Comparison of ENCODE assay signal across 8 cellular contexts in the genomic region with DNA sequence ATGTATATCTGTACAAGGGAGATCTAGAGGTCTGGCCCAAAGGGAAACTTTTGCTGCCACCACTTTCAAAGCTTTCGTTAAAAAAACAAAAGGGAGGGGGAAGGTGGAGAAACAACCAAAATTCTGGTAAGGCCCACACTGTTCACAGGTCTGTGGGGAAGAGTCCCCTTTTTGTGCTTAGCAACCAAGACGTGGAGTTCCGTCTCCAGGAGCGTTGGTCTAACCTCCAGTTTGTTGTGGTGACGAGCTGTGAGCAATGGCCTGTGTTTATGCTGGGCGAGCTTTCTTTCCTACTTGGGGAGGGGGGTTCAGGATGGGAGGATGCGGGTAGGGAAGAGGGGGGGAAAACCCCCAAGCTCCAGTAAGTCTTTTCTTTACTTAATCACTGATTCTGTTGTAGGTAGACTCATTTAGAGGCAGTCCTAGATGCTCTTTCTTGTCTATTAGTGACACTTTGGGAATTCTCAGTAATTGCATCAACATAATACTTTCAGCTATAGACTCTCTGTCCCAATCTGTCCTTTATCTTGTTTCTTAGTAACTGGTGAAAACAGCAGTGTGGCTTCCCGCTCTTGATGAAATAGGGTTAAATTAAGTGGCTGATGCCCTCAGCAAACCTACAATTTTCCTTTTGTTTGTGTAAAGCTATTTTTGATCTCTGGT. TPM values are rescaled to one million over a fixed set of nuclear protein-coding genes. Genes with fewer than 3 reads are reported as not detected.
A peak's percentile ranks its signal among the peaks of the same experiment; 100 is the strongest.
DNase-seq lines count a peak whose midpoint lies in the region; ATAC-seq and TF ChIP-seq lines count a peak whose summit lies in the region.

No MANE protein-coding gene starts in this region.

- H3K36me3 ChIP-seq in esophagus muscularis mucosa = no peaks in the 10 kb centered on the region
- H3K36me3 ChIP-seq in osteoblast (ENCODE audit: insufficient read depth, low read length) = peaks cover 3% of the 10 kb centered on the region

- no peak for TF ChIP-seq POLR2A in esophagus muscularis mucosa (IDR thresholded peaks at IDR 0.05; ENCODE audit: low read depth)

- DNase-seq in NOMO-1 treated with DMSO at 0.1 percent for 48 hours (lab: John Stamatoyannopoulos, UW; ENCODE audit: unreplicated experiment) (peak; percentile 53), esophagus muscularis mucosa (ENCODE audit: extremely low spot score) (no peak), osteoblast (ENCODE audit: insufficient read length, low spot score, missing footprints) (peak; percentile 85), type B pancreatic cell (ENCODE audit: extremely low spot score, unreplicated experiment) (no peak), NCI-H345 treated with DMSO at 0.1 percent for 48 hours (lab: John Stamatoyannopoulos, UW; ENCODE audit: unreplicated experiment) (no peak)
- peak; percentile 77 for DNase-seq in activated CD8-positive, alpha-beta memory T cell treated with anti-CD3 and anti-CD28 coated beads, Interleukin-2, amount 50 U/mL, for 48 hours

- H3K4me1 ChIP-seq in esophagus muscularis mucosa (peaks cover 47 to 64% (median 58%) of the 10 kb centered on the region in 4 donors), osteoblast (ENCODE audit: insufficient read depth, low read length) (peaks cover 26% of the 10 kb centered on the region)

- H3K4me1 Mint-ChIP-seq in type B pancreatic cell (ENCODE audit: unreplicated experiment) = peaks cover 42% of the 10 kb centered on the region

- H3K9me3 Mint-ChIP-seq in type B pancreatic cell = no peaks in the 10 kb centered on the region

- H3K36me3 Mint-ChIP-seq in type B pancreatic cell = no peaks in the 10 kb centered on the region

- H3K4me3 Mint-ChIP-seq in type B pancreatic cell = peak overlapping the region; percentile 97

- peaks cover 60% of the 10 kb centered on the region for H3K79me2 ChIP-seq in osteoblast (ENCODE audit: insufficient read depth, low read length)

- TF ChIP-seq CTCF in esophagus muscularis mucosa (IDR thresholded peaks at IDR 0.05) (no peak), osteoblast (IDR thresholded peaks at IDR 0.05; ENCODE audit: extremely low read depth, low read depth, low read length) (no peak), type B pancreatic cell (conservative IDR thresholded peaks at IDR 0.05) (no peak)

- H4K20me1 ChIP-seq in osteoblast (ENCODE audit: insufficient read depth, low read length) = peaks cover 51% of the 10 kb centered on the region

- peak overlapping the region; percentile 95 for H3K4me2 ChIP-seq in osteoblast (ENCODE audit: insufficient read depth, low read length)

- intact Hi-C loops in esophagus muscularis mucosa (cut with DNase I) = no loop called here

- 2% methylated on average over 8 of the region's 8 CpGs for WGBS in esophagus muscularis mucosa

- peak overlapping the region; percentile 90 to 98 (median 94) for H3K27ac ChIP-seq in esophagus muscularis mucosa (replicated peaks in 1 of 4)
- H3K27ac ChIP-seq in osteoblast (ENCODE audit: low read depth, low read length) = peak overlapping the region; percentile 92

- no peak for TF ChIP-seq EP300 in esophagus muscularis mucosa (IDR thresholded peaks at IDR 0.05)

- H3K4me3 ChIP-seq in esophagus muscularis mucosa (peak overlapping the region; percentile 74 to 97 (median 84)), osteoblast (ENCODE audit: insufficient read depth, low read length) (peak overlapping the region; percentile 98)

- H3K9me3 ChIP-seq in esophagus muscularis mucosa (no peaks in the 10 kb centered on the region), osteoblast (ENCODE audit: low read depth, low read length) (no peaks in the 10 kb centered on the region)

- no peaks in the 10 kb centered on the region for H3K27me3 Mint-ChIP-seq in type B pancreatic cell

- ATAC-seq in GM18498 (IDR thresholded peaks at IDR 0.05; ENCODE audit: unreplicated experiment) (peak; percentile 26), HG02642 (IDR thresholded peaks at IDR 0.05; ENCODE audit: poor library complexity, unreplicated experiment) (peak; percentile 35)

- no peaks in the 10 kb centered on the region for H3K27me3 ChIP-seq in esophagus muscularis mucosa
- H3K27me3 ChIP-seq in osteoblast (ENCODE audit: insufficient read depth, low read length) = no peaks in the 10 kb centered on the region

- H3K27ac Mint-ChIP-seq in type B pancreatic cell = peak overlapping the region; percentile 98

- H2AFZ ChIP-seq in osteoblast (ENCODE audit: low read length) = peak overlapping the region; percentile 73

RNA-seq across cellular contexts. Expression of gene HIPK1, which starts 1.5 kb away (rescaled TPM):
- total RNA-seq in esophagus muscularis mucosa (10 to 100 TPM; 60.6 to 89.9 (median 76.5) TPM), osteoblast (22.7 and 23.9 TPM in 2 replicates), type B pancreatic cell (ENCODE audit: low replicate concordance) (49.9 and 62.0 TPM in 2 replicates)

RNA-seq across cellular contexts. Expression of gene DCLRE1B, which starts 25.5 kb away (rescaled TPM):
- 1 to 10 TPM; 4.2 to 8.8 (median 5.5) TPM for total RNA-seq in esophagus muscularis mucosa
- total RNA-seq in osteoblast = 3.6 and 4.7 TPM in 2 replicates
- total RNA-seq in type B pancreatic cell (ENCODE audit: low replicate concordance) = 5.7 and 16.0 TPM in 2 replicates

RNA-seq across cellular contexts. Expression of gene AP4B1, which starts 26.0 kb away (rescaled TPM):
- total RNA-seq in esophagus muscularis mucosa = 10 to 100 TPM in 1 of 4 donors, 1 to 10 TPM in 3; 5.9 to 13.7 (median 6.0) TPM
- total RNA-seq in osteoblast = 14.1 and 15.9 TPM in 2 replicates
- 13.5 and 22.4 TPM in 2 replicates for total RNA-seq in type B pancreatic cell (ENCODE audit: low replicate concordance)

RNA-seq across cellular contexts. Expression of gene BCL2L15, which starts 43.2 kb away (rescaled TPM):
- 1 to 10 TPM in 1 of 4 donors, under 1 TPM in 2, not detected in 1; 0.11 to 1.7 (median 0.78) TPM for total RNA-seq in esophagus muscularis mucosa
- 0.29 and 0.36 TPM in 2 replicates for total RNA-seq in osteoblast
- 1.2 TPM in 2 replicates for total RNA-seq in type B pancreatic cell (ENCODE audit: low replicate concordance)

RNA-seq across cellular contexts. Expression of gene OLFML3, which starts 48.6 kb away (rescaled TPM):
- total RNA-seq in esophagus muscularis mucosa (100 to 1,000 TPM in 1 of 4 donors, 10 to 100 TPM in 3; 57.7 to 109 (median 67.4) TPM), osteoblast (359 and 418 TPM in 2 replicates), type B pancreatic cell (ENCODE audit: low replicate concordance) (7.5 and 30.5 TPM in 2 replicates)

Comparison
In these comparisons a context has a peak if more than half of its experiments do, and no peak if none do; other contexts are left out.
1. DNase-seq: peak in NOMO-1 treated with DMSO at 0.1 percent for 48 hours (single experiment), activated CD8-positive, alpha-beta memory T cell treated with anti-CD3 and anti-CD28 coated beads, Interleukin-2, amount 50 U/mL, for 48 hours (single experiment) and osteoblast (single experiment); none in esophagus muscularis mucosa (single experiment), type B pancreatic cell (single experiment) and NCI-H345 treated with DMSO at 0.1 percent for 48 hours (single experiment).